Comparison of ENCODE assay signal across 8 cellular contexts in the genomic region with DNA sequence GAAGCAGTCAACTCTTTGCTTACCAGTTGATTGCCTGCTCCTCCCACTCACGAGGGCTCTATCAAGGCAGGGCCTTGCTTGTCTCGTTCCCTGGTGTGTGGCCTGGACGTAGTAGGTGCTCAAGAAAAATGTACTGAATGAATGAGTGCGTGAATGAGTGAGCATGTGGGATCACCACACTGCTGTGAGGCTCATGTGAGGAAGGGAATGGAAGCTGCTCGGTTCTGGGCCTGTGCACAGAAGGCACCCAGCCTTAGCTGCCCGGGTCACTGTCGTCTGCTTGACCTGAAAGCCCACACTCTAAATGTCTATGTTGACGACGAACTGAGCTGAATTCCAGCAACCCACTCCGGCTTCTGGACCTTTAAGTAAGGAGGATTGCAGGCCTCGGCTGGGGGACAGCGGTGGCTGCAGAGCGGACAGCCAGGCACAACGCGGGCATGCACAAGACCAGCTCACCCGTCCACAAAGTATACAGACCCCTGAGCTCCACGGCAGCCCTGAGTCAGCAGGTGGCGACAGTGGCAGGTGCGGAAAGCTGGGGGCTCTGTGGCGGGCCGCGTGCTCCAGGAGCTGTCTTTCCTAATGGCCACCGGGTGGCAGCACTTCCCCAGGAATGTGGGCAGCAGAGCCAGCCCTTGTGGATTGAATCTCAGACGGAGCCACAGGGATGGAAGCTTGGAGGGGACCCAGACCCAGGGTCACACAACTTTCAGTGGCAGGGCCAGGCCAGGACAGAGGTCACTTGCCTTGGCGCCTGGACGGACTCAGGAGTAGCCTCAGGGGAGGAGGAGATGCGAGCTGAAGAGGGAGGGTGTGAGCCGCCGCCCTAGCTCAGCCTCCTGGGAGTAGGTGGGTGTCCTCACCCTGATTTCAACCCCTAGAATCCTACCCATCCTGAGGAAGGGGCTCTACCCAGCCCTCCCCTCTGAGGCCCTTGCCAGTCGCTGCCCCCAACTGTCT. TPM values are rescaled to one million over a fixed set of nuclear protein-coding genes. Genes with fewer than 3 reads are reported as not detected.
DNase-seq lines count a peak whose midpoint lies in the region; ATAC-seq and TF ChIP-seq lines count a peak whose summit lies in the region.

No MANE protein-coding gene starts in this region.

- H2BK5ac ChIP-seq in IMR-90 (ENCODE audit: low read depth, low read length, poor library complexity, severe bottlenecking), result no peak overlapping the region

- DNase-seq in GDM1 (lab: John Stamatoyannopoulos, UW) (peak; percentile 47), IMR-90 (peak; percentile 65), NT2/D1 (ENCODE audit: low read depth, low spot score) (peak; percentile 79), endodermal cell (peak; percentile 96), mesothelial cell of epicardium (ENCODE audit: low spot score in 2 of 2, unreplicated experiment in 2 of 2) (peak; percentile 71 to 86)
- DNase-seq in activated CD8-positive, alpha-beta memory T cell treated with anti-CD3 and anti-CD28 coated beads, Interleukin-2, amount 10 ng/mL, durations not matched to agents 7 days and 5 days, result peak; percentile 83
- peak; percentile 44 to 60 for DNase-seq in stimulated activated CD8-positive, alpha-beta memory T cell treated with anti-CD3 and anti-CD28 coated beads, Interleukin-4, amount 100 ng/mL, for 1 hour (ENCODE audit: low read depth in 2 of 2, low spot score in 1 of 2)

- H3K4me2 ChIP-seq in IMR-90 (ENCODE audit: low read depth, low read length), result no peak overlapping the region

- no peak overlapping the region for H3K4me3 Mint-ChIP-seq in activated CD8-positive, alpha-beta memory T cell treated with anti-CD3 and anti-CD28 coated beads, Interleukin-2, amount 10 ng/mL, durations not matched to agents 7 days and 5 days
- H3K4me3 Mint-ChIP-seq in endodermal cell, result no peak overlapping the region
- no peak overlapping the region for H3K4me3 Mint-ChIP-seq in mesothelial cell of epicardium

- H2BK20ac ChIP-seq in IMR-90 (ENCODE audit: low read depth, low read length), result no peak overlapping the region

- H3K27ac Mint-ChIP-seq in activated CD8-positive, alpha-beta memory T cell treated with anti-CD3 and anti-CD28 coated beads, Interleukin-2, amount 10 ng/mL, durations not matched to agents 7 days and 5 days, result no peak overlapping the region
- H3K27ac Mint-ChIP-seq in endodermal cell (peak overlapping the region; percentile 74), mesothelial cell of epicardium (no peak overlapping the region)

- peak; percentile 85 for TF ChIP-seq CTCF in IMR-90 (conservative IDR thresholded peaks at IDR 0.05; ENCODE audit: low read depth, low read length)
- TF ChIP-seq CTCF in endodermal cell (conservative IDR thresholded peaks at IDR 0.05), result peak; percentile 99
- peak; percentile 86 for TF ChIP-seq CTCF in mesothelial cell of epicardium (IDR thresholded peaks at IDR 0.05; ENCODE audit: unreplicated experiment)

- dilution Hi-C loops in IMR-90 (cut with HindIII; ENCODE audit: low sequenced_read_pairs, unreplicated experiment), result no loop called here

- H2AK5ac ChIP-seq in IMR-90 (ENCODE audit: low read depth, low read length), result peak overlapping the region; percentile 75; the same call in 1 of the 2 replicates

- ATAC-seq in IMR-90 (ENCODE audit: low read depth) (peak; percentile 83), GM21526 (IDR thresholded peaks at IDR 0.05; ENCODE audit: low FRiP score, unreplicated experiment) (no peak)
- peak; percentile 82 for ATAC-seq in activated CD8-positive, alpha-beta memory T cell treated with anti-CD3 and anti-CD28 coated beads, Interleukin-2, amount 10 ng/mL, durations not matched to agents 7 days and 5 days

- no peak overlapping the region for H3K14ac ChIP-seq in IMR-90 (replicated peaks; ENCODE audit: low read depth, low read length)

- H3K18ac ChIP-seq in IMR-90 (ENCODE audit: low read depth, low read length), result no peak overlapping the region

- no peaks in the 10 kb centered on the region; a peak in 1 of 4 replicates for H3K79me1 ChIP-seq in IMR-90 (ENCODE audit: low read depth in 1 of 2, low read length in 2 of 2)

- no peaks in the 10 kb centered on the region for H3K9me3 Mint-ChIP-seq in activated CD8-positive, alpha-beta memory T cell treated with anti-CD3 and anti-CD28 coated beads, Interleukin-2, amount 10 ng/mL, durations not matched to agents 7 days and 5 days (ENCODE audit: low read depth)
- H3K9me3 Mint-ChIP-seq in endodermal cell, result no peaks in the 10 kb centered on the region
- no peaks in the 10 kb centered on the region for H3K9me3 Mint-ChIP-seq in mesothelial cell of epicardium

- intact Hi-C loops in IMR-90 (cut with micrococcal nuclease), result loop anchor here (1.0 to 10.0 kb wide), 4 partner anchors 301 to 715 kb away; partner anchors contain the start of genes GTPBP1 and JOSD1

- POLR2A ChIA-PET in IMR-90 (lab: Charles Lee; ENCODE audit: unreplicated experiment), result interaction anchor here (0.6 kb wide), 1 partner anchor 191 kb away, joined by 4 read pairs; no protein-coding TSS in a partner anchor

- H2AK9ac ChIP-seq in IMR-90 (replicated peaks; ENCODE audit: low read depth, low read length, poor library complexity), result peak overlapping the region; percentile 0

- H4K20me1 ChIP-seq in IMR-90 (ENCODE audit: insufficient read depth, low read length), result no peaks in the 10 kb centered on the region; the same call in 1 of the 2 replicates

- H3K4me3 ChIP-seq in IMR-90 (ENCODE audit: insufficient read depth, low read depth, low read length) (no peak overlapping the region), NT2/D1 (ENCODE audit: insufficient read length, low read depth) (no peak overlapping the region), endodermal cell (ENCODE audit: low read length) (no peak overlapping the region)

- peak overlapping the region; percentile 62; the same call in 1 of the 2 replicates for H4K5ac ChIP-seq in IMR-90 (ENCODE audit: low read depth, low read length)

- H3K27ac ChIP-seq in IMR-90 (ENCODE audit: insufficient read depth, low read length) (no peak overlapping the region), endodermal cell (ENCODE audit: low read depth, low read length) (no peak overlapping the region)

- peak overlapping the region; percentile 94 for H2AFZ ChIP-seq in IMR-90 (replicated peaks; ENCODE audit: low read length, poor library complexity)

- H3K9ac ChIP-seq in IMR-90 (ENCODE audit: low read depth, low read length) (no peak overlapping the region), NT2/D1 (ENCODE audit: insufficient read length, low read depth) (peak overlapping the region; percentile 61), endodermal cell (ENCODE audit: extremely low read depth, low read length, poor library complexity, severe bottlenecking) (no peak overlapping the region)

- H3K27me3 ChIP-seq in IMR-90 (ENCODE audit: control insufficient read depth, insufficient read depth, low read length), result peaks cover 5% of the 10 kb centered on the region; the same call in 1 of the 2 replicates
- no peaks in the 10 kb centered on the region for H3K27me3 ChIP-seq in NT2/D1 (ENCODE audit: insufficient read depth, insufficient read length)
- no peaks in the 10 kb centered on the region for H3K27me3 ChIP-seq in endodermal cell (ENCODE audit: control insufficient read depth, insufficient read depth, low read length, poor library complexity, severe bottlenecking)

- H3K4me1 ChIP-seq in IMR-90 (ENCODE audit: control insufficient read depth, insufficient read depth, low read length) (peaks cover 3% of the 10 kb centered on the region; the same call in 1 of the 2 replicates), NT2/D1 (ENCODE audit: insufficient read depth, insufficient read length) (peaks cover 9% of the 10 kb centered on the region), endodermal cell (ENCODE audit: control insufficient read depth, insufficient read depth, low read length) (peaks cover 6% of the 10 kb centered on the region)

- H3K36me3 ChIP-seq in IMR-90 (ENCODE audit: control insufficient read depth, insufficient read depth, low read length) (no peaks in the 10 kb centered on the region), NT2/D1 (ENCODE audit: insufficient read depth, insufficient read length, low read length) (no peaks in the 10 kb centered on the region), endodermal cell (ENCODE audit: control insufficient read depth, insufficient read depth, low read length) (no peaks in the 10 kb centered on the region)

- no peak overlapping the region for H2BK120ac ChIP-seq in IMR-90 (ENCODE audit: low read depth, low read length)

- H4K8ac ChIP-seq in IMR-90 (ENCODE audit: low read depth in 2 of 2, low read length in 2 of 2), result peak overlapping the region; percentile 28 to 74; a peak in 2 of 4 replicates

- H3K4ac ChIP-seq in IMR-90 (ENCODE audit: low read depth, low read length), result peak overlapping the region; percentile 10; the same call in 1 of the 2 replicates

- in situ Hi-C loops in IMR-90 (cut with MboI; ENCODE audit: low sequenced_read_pairs), result loop anchor here (10.0 kb wide), 1 partner anchor 523 kb away; the partner anchor contains the start of gene DMC1

- BruUV-seq in IMR-90 (replicated peaks; lab: Mats Ljungman, UMichigan), result no TSS peak

- peak; percentile 89 for TF ChIP-seq RAD21 in IMR-90 (IDR thresholded peaks at IDR 0.05; ENCODE audit: low read length)

- H2BK15ac ChIP-seq in IMR-90 (ENCODE audit: low read depth, low read length), result no peak overlapping the region

- peaks cover 6% of the 10 kb centered on the region for H3K9me1 ChIP-seq in IMR-90 (ENCODE audit: insufficient read depth, low read length)

- H3K23ac ChIP-seq in IMR-90 (ENCODE audit: low read depth, low read length), result no peak overlapping the region

- H3K9me3 ChIP-seq in IMR-90 (ENCODE audit: control insufficient read depth, insufficient read depth, low read length) (no peaks in the 10 kb centered on the region), NT2/D1 (ENCODE audit: insufficient read depth, low read length) (no peaks in the 10 kb centered on the region), endodermal cell (ENCODE audit: control insufficient read depth, low read length) (no peaks in the 10 kb centered on the region)

- 18% methylated on average over 19 of the region's 30 CpGs; no CpG with 5 or more reads in 1 of the 2 experiments for WGBS in IMR-90 (ENCODE audit: extremely low coverage in 2 of 2, insufficient read length in 1 of 2), 2 experiments
- WGBS in endodermal cell (ENCODE audit: insufficient coverage in 1 of 2, insufficient read length in 1 of 2), 2 experiments, result 38 to 50% methylated on average over 22 to 27 of the region's 30 CpGs

- peaks cover 16% of the 10 kb centered on the region for H3K27me3 Mint-ChIP-seq in activated CD8-positive, alpha-beta memory T cell treated with anti-CD3 and anti-CD28 coated beads, Interleukin-2, amount 10 ng/mL, durations not matched to agents 7 days and 5 days
- H3K27me3 Mint-ChIP-seq in endodermal cell (ENCODE audit: insufficient read depth) (peaks cover 11% of the 10 kb centered on the region), mesothelial cell of epicardium (ENCODE audit: low read depth) (peaks cover 6% of the 10 kb centered on the region)

- peaks cover 8% of the 10 kb centered on the region for H3K4me1 Mint-ChIP-seq in activated CD8-positive, alpha-beta memory T cell treated with anti-CD3 and anti-CD28 coated beads, Interleukin-2, amount 10 ng/mL, durations not matched to agents 7 days and 5 days
- H3K4me1 Mint-ChIP-seq in endodermal cell (no peaks in the 10 kb centered on the region), mesothelial cell of epicardium (no peaks in the 10 kb centered on the region)

- peak overlapping the region; percentile 65 for H4K91ac ChIP-seq in IMR-90 (ENCODE audit: insufficient read depth, low read depth, low read length)

- TF ChIP-seq POLR2A in IMR-90 (IDR thresholded peaks at IDR 0.05; ENCODE audit: low read depth, low read length), result no peak

- CTCF ChIA-PET in IMR-90 (lab: Yijun Ruan, JAX), result interaction anchor here (0.6 to 1.7 kb wide), 8 partner anchors 18 to 648 kb away, joined by 3 to 8 read pairs (median 4); no protein-coding TSS in a partner anchor
- CTCF ChIA-PET in activated CD8-positive, alpha-beta memory T cell treated with anti-CD3 and anti-CD28 coated beads, Interleukin-2, amount 10 ng/mL, durations not matched to agents 7 days and 5 days (lab: Charles Lee), result interaction anchor here (0.5 to 2.4 kb wide), 72 partner anchors 9 to 673 kb away, joined by 3 to 32 read pairs (median 4); partner anchors contain the start of genes ANKRD54, MAFF, PLA2G6 and TOMM22

- H3K36me3 Mint-ChIP-seq in activated CD8-positive, alpha-beta memory T cell treated with anti-CD3 and anti-CD28 coated beads, Interleukin-2, amount 10 ng/mL, durations not matched to agents 7 days and 5 days, result no peaks in the 10 kb centered on the region
- H3K36me3 Mint-ChIP-seq in endodermal cell (ENCODE audit: low read depth) (no peaks in the 10 kb centered on the region), mesothelial cell of epicardium (no peaks in the 10 kb centered on the region)

- no peak overlapping the region for H3K56ac ChIP-seq in IMR-90 (ENCODE audit: extremely low read depth, insufficient read depth, low read length)

RNA-seq across cellular contexts. Expression of gene PICK1, which starts 5.0 kb away (rescaled TPM):
- total RNA-seq in IMR-90 (2012; rRNA removed) (14.4 and 16.5 TPM in 2 replicates), endodermal cell (10 to 100 TPM; 42.7 to 54.1 TPM), mesothelial cell of epicardium (69.3 to 75.6 TPM (median 74.3 TPM) in 3 replicates)
- 21.0 and 22.1 TPM in 2 replicates for polyA plus RNA-seq in IMR-90 (2012; rRNA removed)
- 21.3 and 24.6 TPM in 2 replicates for polyA plus RNA-seq in IMR-90 (2012; cell fraction: cytosol; rRNA removed)
- polyA plus RNA-seq in IMR-90 (2012; cell fraction: nucleus; rRNA removed; ENCODE audit: low replicate concordance), result 95.1 and 119 TPM in 2 replicates
- 10 to 100 TPM; 12.5 to 15.9 TPM for total RNA-seq in activated CD8-positive, alpha-beta memory T cell treated with anti-CD3 and anti-CD28 coated beads, Interleukin-2, amount 10 ng/mL, durations not matched to agents 7 days and 5 days
- 22.8 TPM for polyA plus RNA-seq in endodermal cell (2013, experiment 1 of 2)
- 20.1 TPM for polyA plus RNA-seq in endodermal cell (2013, experiment 2 of 2)

RNA-seq across cellular contexts. Expression of gene SLC16A8, which starts 31.8 kb away (rescaled TPM):
- total RNA-seq in IMR-90 (2012; rRNA removed) (not detected in 2 replicates), endodermal cell (1 to 10 TPM in 1 of 2 donors, under 1 TPM in 1; 0.57 to 1.1 TPM), mesothelial cell of epicardium (0.14 to 0.60 TPM (median 0.18 TPM) in 3 replicates)
- polyA plus RNA-seq in IMR-90 (2012; rRNA removed), result not detected in 2 replicates
- polyA plus RNA-seq in IMR-90 (2012; cell fraction: cytosol; rRNA removed), result 0.08 and 0.21 TPM in 2 replicates
- polyA plus RNA-seq in IMR-90 (2012; cell fraction: nucleus; rRNA removed; ENCODE audit: low replicate concordance), result not detected in 2 replicates
- not detected for total RNA-seq in activated CD8-positive, alpha-beta memory T cell treated with anti-CD3 and anti-CD28 coated beads, Interleukin-2, amount 10 ng/mL, durations not matched to agents 7 days and 5 days
- polyA plus RNA-seq in endodermal cell (2013, experiment 1 of 2), result 0.61 TPM
- 0.17 TPM for polyA plus RNA-seq in endodermal cell (2013, experiment 2 of 2)

RNA-seq across cellular contexts. Expression of gene BAIAP2L2, which starts 58.3 kb away (rescaled TPM):
- total RNA-seq in IMR-90 (2012; rRNA removed) (0.18 and 0.28 TPM in 2 replicates), endodermal cell (1 to 10 TPM; 1.4 to 3.7 TPM), mesothelial cell of epicardium (1.6 to 1.9 TPM (median 1.7 TPM) in 3 replicates)
- polyA plus RNA-seq in IMR-90 (2012; rRNA removed), result 0.46 and 0.67 TPM in 2 replicates
- 0.55 and 0.81 TPM in 2 replicates for polyA plus RNA-seq in IMR-90 (2012; cell fraction: cytosol; rRNA removed)
- polyA plus RNA-seq in IMR-90 (2012; cell fraction: nucleus; rRNA removed; ENCODE audit: low replicate concordance), result 1.1 and 2.3 TPM in 2 replicates
- total RNA-seq in activated CD8-positive, alpha-beta memory T cell treated with anti-CD3 and anti-CD28 coated beads, Interleukin-2, amount 10 ng/mL, durations not matched to agents 7 days and 5 days, result under 1 TPM; 0.37 to 0.70 TPM
- polyA plus RNA-seq in endodermal cell (2013, experiment 1 of 2), result 2.7 TPM
- polyA plus RNA-seq in endodermal cell (2013, experiment 2 of 2), result 1.9 TPM
